Comparison of ENCODE assay signal across 2 cellular contexts in the genomic region with DNA sequence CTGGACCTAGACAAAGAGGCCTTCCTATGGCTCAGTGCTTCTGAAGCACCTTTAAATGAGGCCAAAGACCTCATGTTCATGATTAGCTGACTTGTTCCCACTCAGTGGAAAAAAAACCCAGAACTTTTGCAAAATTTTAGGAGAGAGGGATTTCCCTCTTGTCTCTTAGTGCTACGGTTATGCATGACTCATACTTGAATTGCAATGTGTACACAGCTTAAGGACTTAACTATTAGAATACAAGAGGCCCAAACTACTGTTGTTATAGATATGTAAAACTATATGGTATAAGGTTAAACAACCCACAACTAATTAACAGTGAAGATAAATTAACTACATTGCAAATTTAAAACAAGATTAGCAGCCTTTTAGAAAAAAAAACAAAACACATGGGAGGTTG.
TF ChIP-seq lines count a peak whose summit lies in the region.

No MANE protein-coding gene starts in this region.

TF ChIP-seq in GM12878, 131 proteins besides CTCF, POLR2A, EP300 and RAD21:
- TF ChIP-seq, protein P1, sequence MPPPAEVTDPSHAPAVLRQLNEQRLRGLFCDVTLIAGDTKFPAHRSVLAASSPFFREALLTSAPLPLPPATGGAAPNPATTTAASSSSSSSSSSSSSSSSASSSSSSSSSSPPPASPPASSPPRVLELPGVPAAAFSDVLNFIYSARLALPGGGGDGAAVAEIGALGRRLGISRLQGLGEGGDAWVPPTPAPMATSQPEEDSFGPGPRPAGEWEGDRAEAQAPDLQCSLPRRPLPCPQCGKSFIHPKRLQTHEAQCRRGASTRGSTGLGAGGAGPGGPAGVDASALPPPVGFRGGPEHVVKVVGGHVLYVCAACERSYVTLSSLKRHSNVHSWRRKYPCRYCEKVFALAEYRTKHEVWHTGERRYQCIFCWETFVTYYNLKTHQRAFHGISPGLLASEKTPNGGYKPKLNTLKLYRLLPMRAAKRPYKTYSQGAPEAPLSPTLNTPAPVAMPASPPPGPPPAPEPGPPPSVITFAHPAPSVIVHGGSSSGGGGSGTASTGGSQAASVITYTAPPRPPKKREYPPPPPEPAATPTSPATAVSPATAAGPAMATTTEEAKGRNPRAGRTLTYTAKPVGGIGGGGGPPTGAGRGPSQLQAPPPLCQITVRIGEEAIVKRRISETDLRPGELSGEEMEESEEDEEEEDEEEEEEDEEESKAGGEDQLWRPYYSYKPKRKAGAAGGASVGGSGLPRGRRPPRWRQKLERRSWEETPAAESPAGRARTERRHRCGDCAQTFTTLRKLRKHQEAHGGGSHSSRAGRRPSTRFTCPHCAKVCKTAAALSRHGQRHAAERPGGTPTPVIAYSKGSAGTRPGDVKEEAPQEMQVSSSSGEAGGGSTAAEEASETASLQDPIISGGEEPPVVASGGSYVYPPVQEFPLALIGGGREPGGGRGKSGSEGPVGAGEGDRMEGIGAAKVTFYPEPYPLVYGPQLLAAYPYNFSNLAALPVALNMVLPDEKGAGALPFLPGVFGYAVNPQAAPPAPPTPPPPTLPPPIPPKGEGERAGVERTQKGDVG (CRISPR knock-in tag; IDR thresholded peaks at IDR 0.05): no peak
- TF ChIP-seq JUND (IDR thresholded peaks at IDR 0.05; ENCODE audit: low read depth, low read length) (no peak), MYB (IDR thresholded peaks at IDR 0.05; ENCODE audit: borderline replicate concordance, low read depth, low read length) (no peak), HDGF (IDR thresholded peaks at IDR 0.05) (no peak), BRCA1 (IDR thresholded peaks at IDR 0.05; ENCODE audit: low read depth, low read length) (no peak), ZNF622 (IDR thresholded peaks at IDR 0.05) (no peak)
- TF ChIP-seq, protein P2, sequence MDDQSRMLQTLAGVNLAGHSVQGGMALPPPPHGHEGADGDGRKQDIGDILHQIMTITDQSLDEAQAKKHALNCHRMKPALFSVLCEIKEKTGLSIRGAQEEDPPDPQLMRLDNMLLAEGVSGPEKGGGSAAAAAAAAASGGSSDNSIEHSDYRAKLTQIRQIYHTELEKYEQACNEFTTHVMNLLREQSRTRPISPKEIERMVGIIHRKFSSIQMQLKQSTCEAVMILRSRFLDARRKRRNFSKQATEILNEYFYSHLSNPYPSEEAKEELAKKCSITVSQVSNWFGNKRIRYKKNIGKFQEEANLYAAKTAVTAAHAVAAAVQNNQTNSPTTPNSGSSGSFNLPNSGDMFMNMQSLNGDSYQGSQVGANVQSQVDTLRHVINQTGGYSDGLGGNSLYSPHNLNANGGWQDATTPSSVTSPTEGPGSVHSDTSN (IDR thresholded peaks at IDR 0.05; ENCODE audit: insufficient replicate concordance, low read depth, low read length): no peak

TF ChIP-seq in HepG2, 621 proteins besides CTCF, POLR2A, EP300 and RAD21:
- TF ChIP-seq FOXA3 (CRISPR knock-in tag; IDR thresholded peaks at IDR 0.05) (peak; percentile 47), IRF2 (CRISPR knock-in tag; IDR thresholded peaks at IDR 0.05) (no peak), CREB1 (IDR thresholded peaks at IDR 0.05) (no peak), CREB1 (CRISPR knock-in tag; IDR thresholded peaks at IDR 0.05) (no peak), CBX1 (IDR thresholded peaks at IDR 0.05; ENCODE audit: low read depth) (no peak), FOSL1 (CRISPR knock-in tag; IDR thresholded peaks at IDR 0.05; ENCODE audit: borderline replicate concordance) (peak; percentile 26; the same call in 1 of the 2 replicates), DNMT3B (CRISPR knock-in tag; conservative IDR thresholded peaks at IDR 0.05) (no peak), ZNF296 (CRISPR knock-in tag; conservative IDR thresholded peaks at IDR 0.05) (no peak), FOSL2 (CRISPR knock-in tag; IDR thresholded peaks at IDR 0.05) (peak; percentile 38), DRAP1 (CRISPR knock-in tag; IDR thresholded peaks at IDR 0.05) (no peak), ZNF652 (CRISPR knock-in tag; IDR thresholded peaks at IDR 0.05; ENCODE audit: borderline replicate concordance, low read depth) (peak; percentile 66; the same call in 1 of the 2 replicates)
TF ChIP-seq in HepG2: peak in this region for 4.
